In the genomic region with DNA sequence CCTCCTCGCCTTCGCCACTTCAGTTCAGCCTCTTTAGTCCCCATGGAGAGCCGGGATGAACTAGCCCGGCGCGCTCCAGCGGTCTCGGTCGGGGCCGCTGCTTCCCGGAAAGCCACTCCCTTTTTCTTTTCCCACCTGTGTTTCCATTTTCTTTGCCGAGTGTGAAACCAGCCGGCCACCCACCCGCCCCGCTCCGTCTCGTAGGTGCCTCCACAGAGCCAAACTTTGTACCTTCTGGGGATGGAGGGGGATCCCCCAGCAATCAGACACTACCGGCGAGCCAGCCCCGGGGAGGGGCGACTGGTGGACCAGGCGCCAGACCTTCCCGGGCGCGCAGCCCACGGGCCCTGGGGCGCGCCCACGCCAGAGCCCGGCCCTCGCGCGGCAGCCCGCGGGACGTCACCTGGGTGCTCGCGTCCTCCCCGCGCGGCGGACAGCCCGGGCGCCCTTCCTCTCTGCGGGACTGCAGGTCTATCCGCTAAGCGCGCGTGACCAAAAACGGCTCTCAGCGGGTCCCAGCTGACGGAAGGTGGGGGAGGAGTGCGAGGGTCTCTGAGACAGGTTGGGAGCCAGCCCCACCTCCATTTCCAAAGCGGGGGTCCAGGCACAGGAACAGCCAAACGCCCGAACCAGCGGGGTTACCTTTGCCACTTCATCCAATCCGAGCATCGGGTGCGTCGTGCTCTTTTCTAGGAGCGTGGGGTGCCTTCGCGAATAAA, we compare ENCODE assay signal across 1 cellular context.
A peak's percentile ranks its signal among the peaks of the same experiment; 100 is the strongest.
TF ChIP-seq lines count a peak whose summit lies in the region.

A gene with protein sequence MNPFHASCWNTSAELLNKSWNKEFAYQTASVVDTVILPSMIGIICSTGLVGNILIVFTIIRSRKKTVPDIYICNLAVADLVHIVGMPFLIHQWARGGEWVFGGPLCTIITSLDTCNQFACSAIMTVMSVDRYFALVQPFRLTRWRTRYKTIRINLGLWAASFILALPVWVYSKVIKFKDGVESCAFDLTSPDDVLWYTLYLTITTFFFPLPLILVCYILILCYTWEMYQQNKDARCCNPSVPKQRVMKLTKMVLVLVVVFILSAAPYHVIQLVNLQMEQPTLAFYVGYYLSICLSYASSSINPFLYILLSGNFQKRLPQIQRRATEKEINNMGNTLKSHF (minus strand): TSS at position 691 of the 719 bp plus-strand sequence. CDS start 38,076 bp downstream, outside the sequence.

TF ChIP-seq in endothelial cell of umbilical vein, 7 proteins besides CTCF, POLR2A, EP300 and RAD21:
- TF ChIP-seq EZH2 (IDR thresholded peaks at IDR 0.05; ENCODE audit: borderline replicate concordance, low read depth, low read length, severe bottlenecking) (peak; percentile 76), FOS (IDR thresholded peaks at IDR 0.05; ENCODE audit: borderline replicate concordance, insufficient read depth, low read length) (no peak)
